ENCODE assay signal across 16 cellular contexts in the genomic region with DNA sequence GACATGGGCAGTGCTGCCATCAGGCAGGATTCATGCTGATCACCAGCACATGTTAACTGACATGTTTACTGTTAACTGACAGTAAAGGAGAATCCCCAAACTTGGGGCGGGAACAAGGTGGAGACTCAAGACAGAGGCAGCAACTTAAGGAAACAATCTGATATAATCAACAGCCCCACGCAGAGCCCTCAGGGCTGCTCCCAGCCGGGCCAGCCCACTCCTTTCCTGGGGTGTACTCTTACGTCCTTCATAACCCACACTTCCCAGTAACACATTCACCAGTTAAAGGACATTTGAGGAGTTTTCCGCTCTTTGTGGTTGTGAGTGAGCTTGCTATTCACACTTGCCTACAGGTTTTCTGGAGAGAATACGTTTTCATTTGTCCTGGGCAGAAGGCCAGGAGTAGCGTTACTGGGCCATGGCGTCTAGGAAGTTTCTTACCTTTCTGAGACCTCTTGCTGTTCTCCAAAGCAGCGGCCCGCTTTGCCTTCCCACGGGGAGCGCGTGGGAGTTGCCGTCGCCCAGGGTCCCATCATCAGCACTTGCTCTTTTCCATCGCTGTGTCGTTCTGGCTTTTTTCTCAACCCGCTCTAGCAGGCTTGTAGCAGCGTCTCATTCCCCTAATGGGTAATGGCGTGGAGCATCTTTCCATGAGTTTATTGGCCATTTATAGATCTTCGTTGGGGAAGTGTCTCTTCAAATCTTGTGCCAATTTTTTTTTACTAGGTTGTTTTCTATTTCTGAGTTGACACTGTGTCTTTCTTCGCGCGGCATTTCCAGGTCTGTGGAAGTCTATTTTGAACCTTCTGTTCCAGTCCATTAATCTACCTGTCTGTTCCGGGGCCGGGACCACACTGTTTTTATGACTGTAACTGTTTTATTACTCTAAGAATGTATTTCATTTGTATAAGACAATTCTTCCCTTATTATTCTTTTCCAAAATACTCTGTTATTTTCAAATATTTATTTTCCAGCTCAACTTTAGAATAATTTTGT. TPM values are rescaled to one million over a fixed set of nuclear protein-coding genes. Genes with fewer than 3 reads are reported as not detected.
DNase-seq lines count a peak whose midpoint lies in the region; ATAC-seq and TF ChIP-seq lines count a peak whose summit lies in the region.
"Had no signal": no experiment of that assay in that cellular context is flagged by ENCODE, and none has a peak within 500 bp of the region (broad histone marks: within the 10 kb centered on the region; RNA-seq: fewer than 3 reads in every experiment).

No MANE protein-coding gene starts in this region.

- H3K27ac ChIP-seq in foreskin keratinocyte, result no peak overlapping the region
- H3K27ac ChIP-seq: 22Rv1, BLaER1 had no signal

- ATAC-seq in foreskin keratinocyte, result no peak
- ATAC-seq: GM12878, HepG2 had no signal

- no peaks in the 10 kb centered on the region for H3K4me1 ChIP-seq in foreskin keratinocyte
- H3K4me1 ChIP-seq: BLaER1, Caco-2 had no signal

- H3K27me3 ChIP-seq in foreskin keratinocyte, result peaks cover 10% of the 10 kb centered on the region
- H3K27me3 ChIP-seq: BLaER1 had no signal

- no peak for TF ChIP-seq CTCF in foreskin keratinocyte (conservative IDR thresholded peaks at IDR 0.05)

- peak; percentile 4 for DNase-seq in DMS79 treated with DMSO at 0.1 percent for 48 hours (lab: John Stamatoyannopoulos, UW)
- no peak for DNase-seq in DMS79 (lab: John Stamatoyannopoulos, UW)
- DNase-seq in left kidney (ENCODE audit: low read depth, low spot score), result peak; percentile 64
- DNase-seq in renal cortical epithelial cell (ENCODE audit: low read depth), result peak; percentile 44
- DNase-seq in NCI-H2107 (lab: John Stamatoyannopoulos, UW), result no peak
- DNase-seq in globus pallidus (ENCODE audit: low spot score), result no peak
- DNase-seq in foreskin keratinocyte, result no peak
- no peak for DNase-seq in kidney tubule cell (ENCODE audit: low spot score)
- DNase-seq: AML-193; Caco-2; CD8-positive, alpha-beta memory T cell had no signal

RNA-seq across cellular contexts. Expression of gene FOXF2, which starts 56.6 kb away (rescaled TPM):
- total RNA-seq in renal cortical epithelial cell (0.05 TPM in 1 of 2 replicates, not detected in the other), foreskin keratinocyte (0.11 and 0.14 TPM in 2 replicates)
- 0.10 and 0.22 TPM in 2 replicates for polyA plus RNA-seq in foreskin keratinocyte
- total RNA-seq: CD8-positive, alpha-beta memory T cell; G401; GM12878; HepG2 had no signal
- polyA plus RNA-seq: CD8-positive, alpha-beta memory T cell; GM12878; HepG2 had no signal

Comparison
In these comparisons a context has a peak if more than half of its experiments do, and no peak if none do; other contexts are left out.
1. DNase-seq: peak in DMS79 treated with DMSO at 0.1 percent for 48 hours (single experiment), left kidney (single experiment) and renal cortical epithelial cell (single experiment); none in DMS79 (single experiment), NCI-H2107 (single experiment), globus pallidus (single experiment), foreskin keratinocyte (0 of 2) and kidney tubule cell (single experiment).